In the genomic region with DNA sequence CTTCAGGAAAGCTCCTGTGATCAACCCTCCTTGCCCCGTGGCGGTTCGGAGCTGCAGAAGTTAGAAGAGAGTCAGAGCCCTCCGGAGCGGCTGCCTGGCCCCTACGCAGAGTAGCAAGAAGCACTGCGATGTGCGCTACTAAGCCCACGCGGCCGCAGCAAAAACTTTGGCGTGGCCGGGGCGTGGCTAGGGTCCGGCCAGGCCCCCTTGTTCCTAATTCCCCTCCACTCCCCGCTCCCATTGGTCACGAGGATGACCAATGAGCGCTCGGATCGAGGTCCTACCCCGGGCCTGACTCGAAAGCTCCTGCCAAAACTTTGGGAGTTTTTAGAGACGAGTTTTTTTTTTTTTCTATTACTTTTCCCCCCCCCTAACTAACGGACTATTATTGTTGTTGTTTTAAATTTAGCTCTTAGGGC, we compare ENCODE assay signal across 8 cellular contexts. TPM values are rescaled to one million over a fixed set of nuclear protein-coding genes. Genes with fewer than 3 reads are reported as not detected.
DNase-seq lines count a peak whose midpoint lies in the region; ATAC-seq and TF ChIP-seq lines count a peak whose summit lies in the region.

HLX (plus strand) TSS at position 354 of the 419 bp plus-strand sequence. CDS start 415 bp downstream, outside the sequence.

- no peaks in the 10 kb centered on the region for H3K36me3 ChIP-seq in smooth muscle cell (ENCODE audit: low read depth)

- no peak for TF ChIP-seq CTCF in smooth muscle cell (IDR thresholded peaks at IDR 0.05; ENCODE audit: borderline replicate concordance, insufficient read depth, poor library complexity, severe bottlenecking)

- DNase-seq in D341Med (ENCODE audit: low spot score) (peak; percentile 97), dedifferentiated amniotic fluid mesenchymal stem cell (ENCODE audit: extremely low spot score) (peak; percentile 88), kidney glomerular epithelial cell (lab: John Stamatoyannopoulos, UW) (peak; percentile 64), smooth muscle cell (lab: John Stamatoyannopoulos, UW; ENCODE audit: unreplicated experiment) (peak; percentile 53), NCI-H2081 (lab: John Stamatoyannopoulos, UW) (no peak)

- H3K4me3 ChIP-seq in smooth muscle cell, result peak within 1 kb of the TSS; percentile 69

- H3K9ac ChIP-seq in smooth muscle cell (ENCODE audit: low read depth), result peak within 1 kb of the TSS; percentile 57

- no peaks in the 10 kb centered on the region for H3K79me2 ChIP-seq in smooth muscle cell (ENCODE audit: low read depth)

- ATAC-seq in GM19438 (IDR thresholded peaks at IDR 0.05; ENCODE audit: low read depth, unreplicated experiment) (peak; percentile 54), HG03520 (IDR thresholded peaks at IDR 0.05; ENCODE audit: unreplicated experiment) (peak; percentile 63), SK-N-SH treated with all-trans-retinoic acid at 6 μM for 48 hours (peak; percentile 94)

- H3K4me2 ChIP-seq in smooth muscle cell, result peak within 1 kb of the TSS; percentile 93

- H3K27ac ChIP-seq in smooth muscle cell (ENCODE audit: low read depth), result peak within 1 kb of the TSS; percentile 7

- peaks cover 94% of the 10 kb centered on the region for H3K27me3 ChIP-seq in smooth muscle cell (ENCODE audit: low read depth)

- no peaks in the 10 kb centered on the region for H3F3A ChIP-seq in smooth muscle cell (ENCODE audit: low read depth)

- under 1% methylated on average over 24 of the region's 24 CpGs for WGBS in smooth muscle cell (ENCODE audit: low lambda C conversion rate)

- H3K4me1 ChIP-seq in smooth muscle cell (ENCODE audit: low read depth), result peaks cover 22% of the 10 kb centered on the region

- H2AFZ ChIP-seq in smooth muscle cell (ENCODE audit: low read depth), result peak within 1 kb of the TSS; percentile 90

- H4K20me1 ChIP-seq in smooth muscle cell (ENCODE audit: low read depth), result no peaks in the 10 kb centered on the region

- no peaks in the 10 kb centered on the region for H3K9me3 ChIP-seq in smooth muscle cell (replicated peaks; ENCODE audit: low read depth)

TF ChIP-seq in SK-N-SH treated with all-trans-retinoic acid at 6 μM for 48 hours, 23 proteins besides CTCF, POLR2A, EP300 and RAD21:
- TF ChIP-seq ZC3H10 (CRISPR knock-in tag; IDR thresholded peaks at IDR 0.05) (no peak), RARB (CRISPR knock-in tag; IDR thresholded peaks at IDR 0.05) (no peak), ZNF70 (CRISPR knock-in tag; IDR thresholded peaks at IDR 0.05) (no peak), GLIS3 (CRISPR knock-in tag; IDR thresholded peaks at IDR 0.05) (no peak), ESRRG (CRISPR knock-in tag; IDR thresholded peaks at IDR 0.05) (no peak), SNAI2 (CRISPR knock-in tag; IDR thresholded peaks at IDR 0.05) (no peak), ARNTL (CRISPR knock-in tag; IDR thresholded peaks at IDR 0.05; ENCODE audit: borderline replicate concordance, low read depth) (no peak), ZFP3 (CRISPR knock-in tag; IDR thresholded peaks at IDR 0.05) (no peak), CSDC2 (CRISPR knock-in tag; IDR thresholded peaks at IDR 0.05) (no peak)
- TF ChIP-seq, protein P1, sequence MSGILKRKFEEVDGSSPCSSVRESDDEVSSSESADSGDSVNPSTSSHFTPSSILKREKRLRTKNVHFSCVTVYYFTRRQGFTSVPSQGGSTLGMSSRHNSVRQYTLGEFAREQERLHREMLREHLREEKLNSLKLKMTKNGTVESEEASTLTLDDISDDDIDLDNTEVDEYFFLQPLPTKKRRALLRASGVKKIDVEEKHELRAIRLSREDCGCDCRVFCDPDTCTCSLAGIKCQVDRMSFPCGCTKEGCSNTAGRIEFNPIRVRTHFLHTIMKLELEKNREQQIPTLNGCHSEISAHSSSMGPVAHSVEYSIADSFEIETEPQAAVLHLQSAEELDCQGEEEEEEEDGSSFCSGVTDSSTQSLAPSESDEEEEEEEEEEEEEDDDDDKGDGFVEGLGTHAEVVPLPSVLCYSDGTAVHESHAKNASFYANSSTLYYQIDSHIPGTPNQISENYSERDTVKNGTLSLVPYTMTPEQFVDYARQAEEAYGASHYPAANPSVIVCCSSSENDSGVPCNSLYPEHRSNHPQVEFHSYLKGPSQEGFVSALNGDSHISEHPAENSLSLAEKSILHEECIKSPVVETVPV (CRISPR knock-in tag; IDR thresholded peaks at IDR 0.05), result no peak

RNA-seq across cellular contexts. Expression of gene HLX, which starts in this region (rescaled TPM):
- total RNA-seq in smooth muscle cell, result 0.58 and 3.2 TPM in 2 replicates
- polyA plus RNA-seq in smooth muscle cell, result 2.5 and 4.0 TPM in 2 replicates

Comparison
In these comparisons a context has a peak if more than half of its experiments do, and no peak if none do; other contexts are left out.
1. DNase-seq: peak in D341Med (single experiment), dedifferentiated amniotic fluid mesenchymal stem cell (single experiment), kidney glomerular epithelial cell (single experiment) and smooth muscle cell (single experiment); none in NCI-H2081 (0 of 2).
2. Peak in every context shown above with its lines, with median percentiles within 50 percentile points of each other: ATAC-seq.